1 cellular context compared by ENCODE assay signal in genomic region chr7:2227699-2228098, GRCh38.
TF ChIP-seq lines count a peak whose summit lies in the region.

No MANE protein-coding gene starts in this region.

TF ChIP-seq in WTC11, 78 proteins besides CTCF, POLR2A, EP300 and RAD21 (continued from another document):
- TF ChIP-seq TCF7 (CRISPR knock-in tag; IDR thresholded peaks at IDR 0.05; ENCODE audit: low read depth) (no peak), HMGA2 (CRISPR knock-in tag; IDR thresholded peaks at IDR 0.05) (no peak), AR (CRISPR knock-in tag; IDR thresholded peaks at IDR 0.05) (no peak), FOXP1 (CRISPR knock-in tag; IDR thresholded peaks at IDR 0.05; ENCODE audit: borderline replicate concordance) (no peak), E2F5 (CRISPR knock-in tag; IDR thresholded peaks at IDR 0.05) (no peak), ELF4 (CRISPR knock-in tag; IDR thresholded peaks at IDR 0.05; ENCODE audit: low read depth) (no peak), IRF2 (CRISPR knock-in tag; IDR thresholded peaks at IDR 0.05; ENCODE audit: borderline replicate concordance, low read depth) (no peak), ZBTB21 (CRISPR knock-in tag; IDR thresholded peaks at IDR 0.05; ENCODE audit: borderline replicate concordance) (no peak), ZNF423 (CRISPR knock-in tag; IDR thresholded peaks at IDR 0.05) (no peak), MAX (CRISPR knock-in tag; IDR thresholded peaks at IDR 0.05) (no peak)
